16 cellular contexts compared by ENCODE assay signal in the genomic region with DNA sequence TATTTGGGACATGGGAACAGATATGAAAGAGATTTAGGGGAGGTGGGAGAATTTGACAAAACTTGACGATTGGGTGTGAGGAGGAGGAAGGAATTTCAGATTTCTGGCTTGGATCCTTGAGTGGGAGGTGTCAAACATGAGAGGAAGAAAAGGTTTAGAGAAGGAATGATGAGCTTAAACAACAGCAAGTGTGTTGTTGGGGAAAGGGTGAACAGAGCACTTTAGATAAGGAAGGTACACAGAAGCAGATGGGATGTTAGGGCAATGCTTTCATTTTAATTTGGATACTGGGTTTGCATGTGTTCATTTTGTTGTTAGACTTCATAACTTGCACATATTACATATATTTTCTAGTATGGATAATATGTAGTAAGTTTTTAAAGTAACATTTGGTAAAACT. TPM values are rescaled to one million over a fixed set of nuclear protein-coding genes. Genes with fewer than 3 reads are reported as not detected.
DNase-seq lines count a peak whose midpoint lies in the region; ATAC-seq, FAIRE-seq and TF ChIP-seq lines count a peak whose summit lies in the region.
"Had no signal": no experiment of that assay in that cellular context is flagged by ENCODE, and none has a peak within 500 bp of the region (broad histone marks: within the 10 kb centered on the region; RNA-seq: fewer than 3 reads in every experiment).

No MANE protein-coding gene starts in this region.

- H3K4me1 ChIP-seq in A549 (peaks cover 28% of the 10 kb centered on the region), Panc1 (ENCODE audit: control insufficient read depth, insufficient read depth, low read length) (peaks cover 19% of the 10 kb centered on the region)

- TF ChIP-seq CTCF in A549 (IDR thresholded peaks at IDR 0.05): no peak
- TF ChIP-seq CTCF in Panc1 (IDR thresholded peaks at IDR 0.05): no peak

- DNase-seq in DMS 273 (lab: John Stamatoyannopoulos, UW; ENCODE audit: unreplicated experiment): peak; percentile 28
- DNase-seq in DMS 273 treated with DMSO at 0.1 percent for 48 hours (lab: John Stamatoyannopoulos, UW): no peak
- DNase-seq in A549 (ENCODE audit: low read depth in 1 of 2, low spot score in 1 of 2): no peak
- DNase-seq in Panc1 (ENCODE audit: low read depth, low spot score): no peak
- DNase-seq in stimulated activated CD4-positive, alpha-beta T cell treated with anti-CD3 and anti-CD28 coated beads, Interleukin-4, amount 100 ng/mL, for 4 hours: no peak
- no peak for DNase-seq in DMS153 (lab: John Stamatoyannopoulos, UW)
- DNase-seq in GM19240 (ENCODE audit: insufficient read length, low spot score): no peak
- DNase-seq: NCI-H1092, NCI-H187, NCI-H510A, SIG-M5 had no signal

- H3K4me3 ChIP-seq in A549 (no peak overlapping the region), Panc1 (ENCODE audit: low read depth in 2 of 2, low read length in 2 of 2) (no peak overlapping the region)
- H3K4me3 ChIP-seq: BLaER1 treated with 17β-estradiol and CSF1 and Interleukin-3, amounts not matched to agents 10 nM and 100 nM; K562 had no signal

- no peak for TF ChIP-seq POLR2A in A549 (IDR thresholded peaks at IDR 0.05; ENCODE audit: low read length)

- in situ Hi-C loops in Panc1 (cut with HindIII; ENCODE audit: low pct_unique_long_range_greater_than_20kb, low sequenced_read_pairs): no loop called here

- H3K27me3 ChIP-seq in Panc1 (ENCODE audit: control insufficient read depth, insufficient read depth, low read length): no peaks in the 10 kb centered on the region
- H3K27me3 ChIP-seq: BLaER1 treated with 17β-estradiol and CSF1 and Interleukin-3, amounts not matched to agents 10 nM and 100 nM had no signal

- H3K4me2 ChIP-seq in A549: 0 out of 3 replicates have a peak overlapping the region, but pooled peaks have one; percentile 9
- H3K4me2 ChIP-seq: BLaER1 treated with 17β-estradiol and CSF1 and Interleukin-3, amounts not matched to agents 10 nM and 100 nM had no signal

- FAIRE-seq in A549 (lab: Jason Lieb, UNC): no peak
- FAIRE-seq in islet of Langerhans (lab: Jason Lieb, UNC): peak; percentile 33
- FAIRE-seq: K562 had no signal

- no peak for TF ChIP-seq EP300 in A549 (IDR thresholded peaks at IDR 0.05)

- ATAC-seq in A549: no peak
- ATAC-seq in Panc1: no peak
- ATAC-seq: K562 had no signal

- H3K27ac ChIP-seq in A549 (no peak overlapping the region), Panc1 (ENCODE audit: low read length) (peak overlapping the region; percentile 60)
- H3K27ac ChIP-seq: 22Rv1; BLaER1 treated with 17β-estradiol and CSF1 and Interleukin-3, amounts not matched to agents 10 nM and 100 nM; HL-60 had no signal

- POLR2A ChIA-PET in A549 (lab: Yijun Ruan, JAX) (no interaction called here), Panc1 (lab: Charles Lee) (interaction anchor here (0.6 kb wide), 1 partner anchor 130 kb away, joined by 5 read pairs; no protein-coding TSS in a partner anchor)

- intact Hi-C loops in Panc1 (cut with micrococcal nuclease; ENCODE audit: unreplicated experiment): no loop called here

- CTCF ChIA-PET in A549 (lab: Yijun Ruan, JAX): no interaction called here
- CTCF ChIA-PET in Panc1 (lab: Charles Lee): no interaction called here

- H3K9me3 ChIP-seq in A549 (no peaks in the 10 kb centered on the region), Panc1 (ENCODE audit: control insufficient read depth, insufficient read depth, low read depth, low read length) (no peaks in the 10 kb centered on the region)

- WGBS in A549 (ENCODE audit: missing lambda C conversion rate): 72% methylated on average over 1 of the region's 1 CpG

- BruUV-seq in Panc1 (replicated peaks; lab: Mats Ljungman, UMichigan): TSS peak; percentile 11

- TF ChIP-seq RAD21 in A549 (conservative IDR thresholded peaks at IDR 0.05 in 1 of 2, IDR thresholded peaks at IDR 0.05 in 1 of 2): no peak

- H3K36me3 ChIP-seq in Panc1 (ENCODE audit: control insufficient read depth, insufficient read depth, low read length): no peaks in the 10 kb centered on the region

TF ChIP-seq in A549, 52 proteins besides CTCF, POLR2A, EP300 and RAD21:
- TF ChIP-seq PHF8 (IDR thresholded peaks at IDR 0.05; ENCODE audit: borderline replicate concordance, low read depth) (no peak), CHD2 (IDR thresholded peaks at IDR 0.05; ENCODE audit: low read length, partially characterized antibody) (no peak), SREBF2 (IDR thresholded peaks at IDR 0.05) (no peak), ZFP36 (IDR thresholded peaks at IDR 0.05; ENCODE audit: borderline replicate concordance, partially characterized antibody) (no peak), MAZ (IDR thresholded peaks at IDR 0.05; ENCODE audit: borderline replicate concordance, low read depth, low read length) (no peak), JUN (IDR thresholded peaks at IDR 0.05) (no peak), POLR2AphosphoS2 (conservative IDR thresholded peaks at IDR 0.05; ENCODE audit: low read length) (no peak), CHD4 (IDR thresholded peaks at IDR 0.05; ENCODE audit: borderline replicate concordance) (no peak), FOSL2 (IDR thresholded peaks at IDR 0.05) (no peak), FOSL2 (CRISPR knock-in tag; IDR thresholded peaks at IDR 0.05) (no peak), RNF2 (IDR thresholded peaks at IDR 0.05; ENCODE audit: borderline replicate concordance, low read depth) (no peak)
- TF ChIP-seq, protein P1, sequence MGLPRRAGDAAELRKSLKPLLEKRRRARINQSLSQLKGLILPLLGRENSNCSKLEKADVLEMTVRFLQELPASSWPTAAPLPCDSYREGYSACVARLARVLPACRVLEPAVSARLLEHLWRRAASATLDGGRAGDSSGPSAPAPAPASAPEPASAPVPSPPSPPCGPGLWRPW (IDR thresholded peaks at IDR 0.05): no peak
- TF ChIP-seq, protein P2, sequence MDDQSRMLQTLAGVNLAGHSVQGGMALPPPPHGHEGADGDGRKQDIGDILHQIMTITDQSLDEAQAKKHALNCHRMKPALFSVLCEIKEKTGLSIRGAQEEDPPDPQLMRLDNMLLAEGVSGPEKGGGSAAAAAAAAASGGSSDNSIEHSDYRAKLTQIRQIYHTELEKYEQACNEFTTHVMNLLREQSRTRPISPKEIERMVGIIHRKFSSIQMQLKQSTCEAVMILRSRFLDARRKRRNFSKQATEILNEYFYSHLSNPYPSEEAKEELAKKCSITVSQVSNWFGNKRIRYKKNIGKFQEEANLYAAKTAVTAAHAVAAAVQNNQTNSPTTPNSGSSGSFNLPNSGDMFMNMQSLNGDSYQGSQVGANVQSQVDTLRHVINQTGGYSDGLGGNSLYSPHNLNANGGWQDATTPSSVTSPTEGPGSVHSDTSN (IDR thresholded peaks at IDR 0.05): no peak
- TF ChIP-seq, protein P3, sequence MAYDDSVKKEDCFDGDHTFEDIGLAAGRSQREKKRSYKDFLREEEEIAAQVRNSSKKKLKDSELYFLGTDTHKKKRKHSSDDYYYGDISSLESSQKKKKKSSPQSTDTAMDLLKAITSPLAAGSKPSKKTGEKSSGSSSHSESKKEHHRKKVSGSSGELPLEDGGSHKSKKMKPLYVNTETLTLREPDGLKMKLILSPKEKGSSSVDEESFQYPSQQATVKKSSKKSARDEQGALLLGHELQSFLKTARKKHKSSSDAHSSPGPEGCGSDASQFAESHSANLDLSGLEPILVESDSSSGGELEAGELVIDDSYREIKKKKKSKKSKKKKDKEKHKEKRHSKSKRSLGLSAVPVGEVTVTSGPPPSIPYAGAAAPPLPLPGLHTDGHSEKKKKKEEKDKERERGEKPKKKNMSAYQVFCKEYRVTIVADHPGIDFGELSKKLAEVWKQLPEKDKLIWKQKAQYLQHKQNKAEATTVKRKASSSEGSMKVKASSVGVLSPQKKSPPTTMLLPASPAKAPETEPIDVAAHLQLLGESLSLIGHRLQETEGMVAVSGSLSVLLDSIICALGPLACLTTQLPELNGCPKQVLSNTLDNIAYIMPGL (CRISPR knock-in tag; IDR thresholded peaks at IDR 0.05; ENCODE audit: borderline replicate concordance): no peak

RNA-seq across cellular contexts. Expression of a gene that starts 23.2 kb away (rescaled TPM):
- polyA plus RNA-seq in A549 (2011; rRNA removed) (26.3 and 35.8 TPM in 2 replicates), A549 (2017; fragmentation: RNase III; extraction: RNeasy Plus Mini Kit Qiagen cat#74134 plus additional on column Dnase treatment) (16.1 to 19.6 TPM (median 17.9 TPM) in 3 replicates)
- 8.0 and 9.3 TPM in 2 replicates for polyA plus RNA-seq in A549 (2012; cell fraction: cytosol; rRNA removed)
- polyA plus RNA-seq in A549 (2012; cell fraction: nucleus; rRNA removed): 2.8 and 4.4 TPM in 2 replicates
- polyA minus RNA-seq in A549 (2011; rRNA and poly(A)+ RNA removed): 12.1 and 12.5 TPM in 2 replicates
- total RNA-seq in Panc1 (2021; ENCODE audit: unreplicated experiment): 135 TPM
- 42.3 TPM for polyA plus RNA-seq in Panc1 (2012; ENCODE audit: insufficient read length)
